Comparison of ENCODE assay signal across 15 cellular contexts in the genomic region with DNA sequence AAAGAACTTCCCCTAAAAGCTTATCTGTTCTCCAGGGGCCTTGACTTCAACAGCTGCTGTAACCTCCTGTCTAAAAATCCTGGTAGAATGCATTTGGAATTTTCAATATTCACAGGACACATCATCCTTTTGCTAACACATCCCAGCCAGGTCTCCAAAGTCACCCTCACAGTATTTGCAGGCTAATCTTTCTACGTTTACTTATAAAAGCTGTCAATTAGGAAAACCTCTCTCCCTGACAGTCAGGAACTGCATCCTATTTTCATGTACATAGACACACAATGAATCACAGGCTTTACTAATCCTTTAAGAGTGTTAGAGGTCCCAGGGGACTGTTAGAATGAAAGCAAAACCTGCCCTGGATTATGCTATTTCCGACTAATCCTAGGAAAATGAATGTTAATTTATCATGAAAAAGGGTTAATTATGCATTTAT.
DNase-seq lines count a peak whose midpoint lies in the region; ATAC-seq and TF ChIP-seq lines count a peak whose summit lies in the region.
"Had no signal": no experiment of that assay in that cellular context is flagged by ENCODE, and none has a peak within 500 bp of the region (broad histone marks: within the 10 kb centered on the region; RNA-seq: fewer than 3 reads in every experiment).

No MANE protein-coding gene starts in this region.

- DNase-seq in Daoy (ENCODE audit: low read depth) (peak; percentile 54), LHCN-M2 (ENCODE audit: low read depth) (peak; percentile 83), brain microvascular endothelial cell (peak; percentile 61), neural progenitor cell (ENCODE audit: low spot score) (peak; percentile 56), NCI-H1417 treated with DMSO at 0.1 percent for 48 hours (lab: John Stamatoyannopoulos, UW) (no peak), chondrocyte (ENCODE audit: low spot score) (no peak)
- DNase-seq: activated CD4-positive, CD25-positive, alpha-beta regulatory T cell; activated naive CD8-positive, alpha-beta T cell treated with anti-CD3 and anti-CD28 coated beads, Interleukin-2, amount 10 ng/mL, durations not matched to agents 7 days and 5 days; CD4-positive, alpha-beta T cell; cortex of kidney; NCI-H2081 treated with DMSO at 0.1 percent for 48 hours had no signal

- H3K27ac Mint-ChIP-seq in neural progenitor cell (no peak overlapping the region), chondrocyte (ENCODE audit: unreplicated experiment) (no peak overlapping the region)
- H3K27ac Mint-ChIP-seq: activated naive CD8-positive, alpha-beta T cell treated with anti-CD3 and anti-CD28 coated beads, Interleukin-2, amount 10 ng/mL, durations not matched to agents 7 days and 5 days; CD4-positive, alpha-beta T cell had no signal

- H3K36me3 ChIP-seq in brain microvascular endothelial cell (replicated peaks) (no peaks in the 10 kb centered on the region), neural progenitor cell (no peaks in the 10 kb centered on the region)
- H3K36me3 ChIP-seq: suprapubic skin had no signal

- H4K20me1 ChIP-seq in neural progenitor cell (ENCODE audit: low read depth) = no peaks in the 10 kb centered on the region

- H3F3A ChIP-seq in neural progenitor cell (ENCODE audit: low read depth) = no peaks in the 10 kb centered on the region

- no peak overlapping the region for H3K9ac ChIP-seq in neural progenitor cell

- H3K27me3 ChIP-seq in brain microvascular endothelial cell (replicated peaks) (no peaks in the 10 kb centered on the region), neural progenitor cell (no peaks in the 10 kb centered on the region)
- H3K27me3 ChIP-seq: suprapubic skin had no signal

- H3K4me1 Mint-ChIP-seq in neural progenitor cell (peaks cover 36% of the 10 kb centered on the region), chondrocyte (ENCODE audit: low read depth) (peaks cover 15% of the 10 kb centered on the region)
- H3K4me1 Mint-ChIP-seq: activated naive CD8-positive, alpha-beta T cell treated with anti-CD3 and anti-CD28 coated beads, Interleukin-2, amount 10 ng/mL, durations not matched to agents 7 days and 5 days had no signal

- H3K36me3 Mint-ChIP-seq in neural progenitor cell (peaks cover 5% of the 10 kb centered on the region), chondrocyte (ENCODE audit: low read depth) (no peaks in the 10 kb centered on the region)
- H3K36me3 Mint-ChIP-seq: activated naive CD8-positive, alpha-beta T cell treated with anti-CD3 and anti-CD28 coated beads, Interleukin-2, amount 10 ng/mL, durations not matched to agents 7 days and 5 days had no signal

- peak overlapping the region; percentile 19 for H3K4me2 ChIP-seq in neural progenitor cell

- in situ Hi-C loops in brain microvascular endothelial cell (cut with HindIII; ENCODE audit: low pct_ligation_motif_present, low sequenced_read_pairs) = no loop called here

- H3K4me3 ChIP-seq in brain microvascular endothelial cell (ENCODE audit: low read depth, low read length) (no peak overlapping the region), neural progenitor cell (no peak overlapping the region)
- H3K4me3 ChIP-seq: suprapubic skin had no signal

- no peaks in the 10 kb centered on the region for H3K9me3 ChIP-seq in neural progenitor cell (ENCODE audit: low read depth)
- H3K9me3 ChIP-seq: suprapubic skin had no signal

- no peaks in the 10 kb centered on the region for H3K79me2 ChIP-seq in neural progenitor cell (ENCODE audit: low read depth)

- H3K4me3 Mint-ChIP-seq in neural progenitor cell = no peak overlapping the region
- H3K4me3 Mint-ChIP-seq in chondrocyte (ENCODE audit: unreplicated experiment) = no peak overlapping the region
- H3K4me3 Mint-ChIP-seq: activated naive CD8-positive, alpha-beta T cell treated with anti-CD3 and anti-CD28 coated beads, Interleukin-2, amount 10 ng/mL, durations not matched to agents 7 days and 5 days; CD4-positive, alpha-beta T cell had no signal

- ATAC-seq in HG03354 (IDR thresholded peaks at IDR 0.05; ENCODE audit: poor library complexity, severe bottlenecking, unreplicated experiment) (no peak), HG02840 (IDR thresholded peaks at IDR 0.05; ENCODE audit: low FRiP score, unreplicated experiment) (no peak)
- ATAC-seq: SK-N-SH treated with all-trans-retinoic acid at 6 μM for 48 hours had no signal

- H3K27me3 Mint-ChIP-seq in neural progenitor cell (ENCODE audit: insufficient read depth, low read depth) (peaks cover 9% of the 10 kb centered on the region), chondrocyte (ENCODE audit: low read depth) (no peaks in the 10 kb centered on the region)
- H3K27me3 Mint-ChIP-seq: activated naive CD8-positive, alpha-beta T cell treated with anti-CD3 and anti-CD28 coated beads, Interleukin-2, amount 10 ng/mL, durations not matched to agents 7 days and 5 days; CD4-positive, alpha-beta T cell had no signal

- H3K27ac ChIP-seq in brain microvascular endothelial cell (no peak overlapping the region), neural progenitor cell (no peak overlapping the region)
- H3K27ac ChIP-seq: suprapubic skin had no signal

- no peak overlapping the region for H2AFZ ChIP-seq in neural progenitor cell (replicated peaks)

- H3K9me3 Mint-ChIP-seq in neural progenitor cell (peaks cover 27% of the 10 kb centered on the region), chondrocyte (ENCODE audit: low read depth) (peaks cover 3% of the 10 kb centered on the region)

- peaks cover 24% of the 10 kb centered on the region for H3K4me1 ChIP-seq in neural progenitor cell
- H3K4me1 ChIP-seq: suprapubic skin had no signal

- TF ChIP-seq CTCF in brain microvascular endothelial cell (IDR thresholded peaks at IDR 0.05; ENCODE audit: low read depth, low read length, missing control alignments) (no peak), neural progenitor cell (IDR thresholded peaks at IDR 0.05) (no peak), chondrocyte (IDR thresholded peaks at IDR 0.05) (no peak)

Comparison
In these comparisons a context has a peak if more than half of its experiments do, and no peak if none do; other contexts are left out.
1. DNase-seq: peak in Daoy (single experiment), LHCN-M2 (single experiment), brain microvascular endothelial cell (single experiment) and neural progenitor cell (single experiment); none in NCI-H1417 treated with DMSO at 0.1 percent for 48 hours (single experiment) and chondrocyte (single experiment).